In the genomic region with DNA sequence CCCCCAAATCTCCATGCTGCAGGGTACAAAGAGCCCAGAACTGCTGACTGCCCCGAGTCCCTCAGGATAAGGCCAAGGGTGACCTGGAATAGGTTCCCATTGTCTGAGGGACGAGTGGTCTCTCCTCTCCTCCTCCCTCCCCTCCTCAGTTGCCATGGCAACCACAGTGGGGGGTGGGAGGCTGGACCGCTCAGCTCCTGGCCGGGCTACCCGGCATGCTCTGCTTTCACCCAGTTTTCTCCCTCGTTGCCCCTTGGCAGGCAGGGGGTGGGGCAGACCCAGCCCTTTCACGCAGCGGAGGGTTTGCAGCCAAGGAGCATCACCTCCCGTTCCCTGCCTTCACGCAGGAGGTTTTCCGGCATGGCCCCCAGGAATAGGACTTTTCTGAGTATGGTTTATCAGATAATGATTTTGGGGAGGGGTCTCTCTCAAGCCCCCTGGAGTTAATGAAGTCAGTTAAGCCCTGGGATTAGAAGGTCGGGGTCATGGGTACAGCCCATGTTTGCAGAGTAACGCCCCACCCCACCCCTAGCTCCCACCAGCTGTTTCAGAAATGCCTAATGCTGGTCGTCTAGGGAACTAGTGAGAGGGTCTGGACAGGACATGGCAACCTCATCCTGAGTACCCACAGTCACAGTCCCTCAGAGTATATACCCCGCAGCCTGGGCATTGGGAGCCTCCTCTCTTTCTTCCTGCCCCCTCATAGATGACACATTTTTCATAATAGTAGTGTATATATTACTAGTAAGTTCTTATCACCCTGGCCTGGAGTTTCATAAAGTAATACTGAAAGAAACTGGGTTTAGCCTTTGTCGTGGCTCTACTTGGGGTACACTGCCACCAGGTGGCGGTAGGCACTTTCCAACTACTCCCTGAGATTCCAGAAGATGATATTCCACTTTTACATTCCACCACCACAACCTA, we compare ENCODE assay signal across 9 cellular contexts. TPM values are rescaled to one million over a fixed set of nuclear protein-coding genes. Genes with fewer than 3 reads are reported as not detected.
A peak's percentile ranks its signal among the peaks of the same experiment; 100 is the strongest.
DNase-seq lines count a peak whose midpoint lies in the region; ATAC-seq, FAIRE-seq and TF ChIP-seq lines count a peak whose summit lies in the region.
"Had no signal": no experiment of that assay in that cellular context is flagged by ENCODE, and none has a peak within 500 bp of the region (broad histone marks: within the 10 kb centered on the region; RNA-seq: fewer than 3 reads in every experiment).

No MANE protein-coding gene starts in this region.

- BruUV-seq in K562 (replicated peaks; lab: Mats Ljungman, UMichigan) = no TSS peak

- H3K36me3 ChIP-seq in BE2C = no peaks in the 10 kb centered on the region
- H3K36me3 ChIP-seq in K562 (ENCODE audit: control insufficient read depth, insufficient read depth, low read length) = no peaks in the 10 kb centered on the region
- no peaks in the 10 kb centered on the region for H3K36me3 ChIP-seq in kidney epithelial cell (ENCODE audit: control insufficient read depth, insufficient read depth, low read length)
- H3K36me3 ChIP-seq: neutrophil had no signal

- H2AFZ ChIP-seq in K562 (ENCODE audit: low read depth, low read length) = no peak overlapping the region

- ATAC-seq in K562 (peak; percentile 81), HG02588 (IDR thresholded peaks at IDR 0.05; ENCODE audit: unreplicated experiment) (no peak), GM21381 (IDR thresholded peaks at IDR 0.05; ENCODE audit: unreplicated experiment) (no peak)

- CTCF ChIA-PET in K562 (lab: Yijun Ruan, JAX; ENCODE audit: low intra/inter-chr PET ratio) = interaction anchor here (0.8 to 1.9 kb wide), 5 partner anchors 183 to 256 kb away, joined by 3 to 22 read pairs (median 4); no protein-coding TSS in a partner anchor

- no peak overlapping the region for H3K9ac ChIP-seq in K562 (ENCODE audit: insufficient read depth in 1 of 2, low read depth in 2 of 2, low read length in 2 of 2)

- H3K4me3 ChIP-seq in BE2C (ENCODE audit: low read depth, low read length) (no peak overlapping the region), K562 (no peak overlapping the region), kidney epithelial cell (ENCODE audit: low read depth, low read length) (no peak overlapping the region)

- H3K27ac ChIP-seq in K562 (ENCODE audit: extremely low read depth, low read depth, low read length) = no peak overlapping the region
- H3K27ac ChIP-seq: neutrophil had no signal

- FAIRE-seq in K562 (lab: Jason Lieb, UNC) = peak; percentile 65

- H3K9me3 ChIP-seq in BE2C (no peaks in the 10 kb centered on the region), K562 (replicated peaks; ENCODE audit: control insufficient read depth, insufficient read depth, low read depth, low read length) (no peaks in the 10 kb centered on the region; the same call in 1 of the 2 replicates)
- H3K9me3 ChIP-seq: neutrophil had no signal

- no peak for TF ChIP-seq POLR2A in K562 (conservative IDR thresholded peaks at IDR 0.05)

- POLR2A ChIA-PET in K562 (lab: Yijun Ruan, JAX) = interaction anchor here (1.5 kb wide), 1 partner anchor 17 kb away, joined by 3 read pairs; no protein-coding TSS in a partner anchor

- no peak for TF ChIP-seq EP300 in K562 (IDR thresholded peaks at IDR 0.05; ENCODE audit: low read length)

- in situ Hi-C loops in K562 (cut with MboI) = no loop called here

- WGBS in K562 (ENCODE audit: insufficient coverage, low coverage, missing lambda C conversion rate) = 6% methylated on average over 16 of the region's 17 CpGs

- H3K4me1 ChIP-seq in BE2C = no peaks in the 10 kb centered on the region
- H3K4me1 ChIP-seq in K562 (replicated peaks in 1 of 2; ENCODE audit: control insufficient read depth in 2 of 2, insufficient read depth in 2 of 2, low read length in 2 of 2) = peaks cover 0 to 9% of the 10 kb centered on the region in 2 experiments; a peak in 1 of 5 replicates

- H3K27me3 ChIP-seq in BE2C (no peaks in the 10 kb centered on the region), K562 (ENCODE audit: control insufficient read depth in 2 of 2, insufficient read depth in 2 of 2, low read length in 2 of 2) (peaks cover 8 to 47% of the 10 kb centered on the region in 2 experiments; a peak in 4 of 5 replicates), kidney epithelial cell (ENCODE audit: control insufficient read depth, insufficient read depth, low read length) (peaks cover 33% of the 10 kb centered on the region)

- no peaks in the 10 kb centered on the region for H3K9me1 ChIP-seq in K562 (ENCODE audit: control insufficient read depth, insufficient read depth, low read length)

- H4K20me1 ChIP-seq in K562 (replicated peaks; ENCODE audit: control insufficient read depth, insufficient read depth, low read length) = no peaks in the 10 kb centered on the region; the same call in none of the 2 replicates

- TF ChIP-seq CTCF in BE2C (IDR thresholded peaks at IDR 0.05; ENCODE audit: low read depth, low read length) = peak; percentile 75
- TF ChIP-seq CTCF in GM12874 (IDR thresholded peaks at IDR 0.05; ENCODE audit: insufficient read depth, low read depth, low read length) = peak; percentile 62
- TF ChIP-seq CTCF in K562 (IDR thresholded peaks at IDR 0.05 in 2 of 3, conservative IDR thresholded peaks at IDR 0.05 in 1 of 3; ENCODE audit: insufficient read depth in 2 of 3, low read depth in 1 of 3, low read length in 3 of 3) = peak; percentile 68 to 81 (median 72)
- TF ChIP-seq CTCF in kidney epithelial cell (IDR thresholded peaks at IDR 0.05; ENCODE audit: insufficient read depth, low read length, poor library complexity, severe bottlenecking) = peak; percentile 78

- intact Hi-C loops in K562 (cut with micrococcal nuclease) = loop anchor here (1.0 kb wide), 2 partner anchors 189 to 257 kb away; no protein-coding TSS in a partner anchor

- TF ChIP-seq RAD21 in K562 (CRISPR knock-in tag; conservative IDR thresholded peaks at IDR 0.05 in 1 of 2, IDR thresholded peaks at IDR 0.05 in 1 of 2) = peak; percentile 57 to 84

- no peak overlapping the region for H3K4me2 ChIP-seq in K562 (ENCODE audit: insufficient read depth, low read length)

- DNase-seq in BE2C (peak; percentile 56), NCI-H2227 (lab: John Stamatoyannopoulos, UW; ENCODE audit: unreplicated experiment) (peak; percentile 97), K562 (ENCODE audit: extremely low read depth in 1 of 4, low spot score in 3 of 4) (peak; percentile 57 to 70 (median 66)), kidney epithelial cell (ENCODE audit: low read depth) (peak; percentile 21)
- peak; percentile 60 for DNase-seq in stimulated activated CD8-positive, alpha-beta memory T cell treated with anti-CD3 and anti-CD28 coated beads, Interleukin-4, amount 100 ng/mL, for 48 hours

- no peaks in the 10 kb centered on the region for H3K79me2 ChIP-seq in K562 (ENCODE audit: control insufficient read depth, insufficient read depth, low read length)

RNA-seq across cellular contexts. Expression of a gene that starts 20.7 kb away (rescaled TPM):
- polyA plus RNA-seq in BE2C (2012; ENCODE audit: insufficient read depth, insufficient read length, low read depth) = not detected
- not detected in 2 replicates for total RNA-seq in K562 (2011; cell fraction: chromatin; rRNA removed; ENCODE audit: low replicate concordance)
- total RNA-seq in K562 (2011; cell fraction: nucleolus; rRNA removed) = not detected in 2 replicates
- total RNA-seq in K562 (2011; cell fraction: nucleoplasm; rRNA removed) = not detected in 2 replicates
- total RNA-seq in K562 (2014; rRNA removed) = not detected in 2 replicates
- not detected in 2 replicates for total RNA-seq in K562 (2014; rRNA removed; fragmentation: Illumina TruSeq; extraction: Trizol)
- not detected in 2 replicates for total RNA-seq in K562 (2015; rRNA removed; fragmentation: Illumina TruSeq; extraction: Trizol)
- total RNA-seq in K562 (2021) = 0.51 and 0.55 TPM in 2 replicates
- polyA plus RNA-seq in K562 (2011; rRNA removed) = not detected in 2 replicates
- not detected in 2 replicates for polyA plus RNA-seq in K562 (2011; cell fraction: cytosol; rRNA removed)
- polyA plus RNA-seq in K562 (2011; cell fraction: nucleus; rRNA removed) = not detected in 2 replicates
- polyA plus RNA-seq in K562 (2012) = not detected in 2 replicates
- not detected in 2 replicates for polyA plus RNA-seq in K562 (2014; fragmentation: Illumina TruSeq; extraction: Trizol)
- not detected for polyA plus RNA-seq in K562 (2014; fragmentation: Nextera tagmentation; extraction: Ambion mirVana)
- polyA plus RNA-seq in K562 (2014; rRNA removed) = not detected in 2 replicates
- polyA minus RNA-seq in K562 (2011; rRNA and poly(A)+ RNA removed) = not detected in 2 replicates
- not detected in 2 replicates for polyA minus RNA-seq in K562 (2011; cell fraction: cytosol; rRNA and poly(A)+ RNA removed)
- polyA minus RNA-seq in K562 (2011; cell fraction: nucleus; rRNA and poly(A)+ RNA removed) = not detected in 2 replicates
- total RNA-seq in kidney epithelial cell = 2.8 and 4.6 TPM in 2 replicates

RNA-seq across cellular contexts. Expression of a gene that starts 30.3 kb away (rescaled TPM):
- not detected for polyA plus RNA-seq in BE2C (2012; ENCODE audit: insufficient read depth, insufficient read length, low read depth)
- not detected in 2 replicates for total RNA-seq in K562 (2011; cell fraction: chromatin; rRNA removed; ENCODE audit: low replicate concordance)
- total RNA-seq in K562 (2011; cell fraction: nucleolus; rRNA removed) = not detected in 2 replicates
- not detected in 2 replicates for total RNA-seq in K562 (2011; cell fraction: nucleoplasm; rRNA removed)
- total RNA-seq in K562 (2014; rRNA removed) (not detected in 2 replicates), K562 (2014; rRNA removed; fragmentation: Illumina TruSeq; extraction: Trizol) (not detected in 2 replicates), K562 (2015; rRNA removed; fragmentation: Illumina TruSeq; extraction: Trizol) (not detected in 2 replicates), K562 (2021) (0.47 and 0.69 TPM in 2 replicates), kidney epithelial cell (0.58 and 2.0 TPM in 2 replicates)
- polyA plus RNA-seq in K562 (2011; rRNA removed) (not detected in 2 replicates), K562 (2014; fragmentation: Illumina TruSeq; extraction: Trizol) (not detected in 2 replicates), K562 (2014; fragmentation: Nextera tagmentation; extraction: Ambion mirVana) (not detected), K562 (2014; rRNA removed) (not detected in 2 replicates)
- polyA plus RNA-seq in K562 (2011; cell fraction: cytosol; rRNA removed) = not detected in 2 replicates
- polyA plus RNA-seq in K562 (2011; cell fraction: nucleus; rRNA removed) = not detected in 2 replicates
- polyA plus RNA-seq in K562 (2012) = not detected in 2 replicates
- polyA minus RNA-seq in K562 (2011; rRNA and poly(A)+ RNA removed) = not detected in 2 replicates
- polyA minus RNA-seq in K562 (2011; cell fraction: cytosol; rRNA and poly(A)+ RNA removed) = not detected in 2 replicates
- polyA minus RNA-seq in K562 (2011; cell fraction: nucleus; rRNA and poly(A)+ RNA removed) = not detected in 2 replicates

RNA-seq across cellular contexts. Expression of a gene that starts 36.9 kb away (rescaled TPM):
- 4.6 TPM for polyA plus RNA-seq in BE2C (2012; ENCODE audit: insufficient read depth, insufficient read length, low read depth)
- total RNA-seq in K562 (2011; cell fraction: chromatin; rRNA removed; ENCODE audit: low replicate concordance) = 0.23 TPM in 1 of 2 replicates, not detected in the other
- total RNA-seq in K562 (2011; cell fraction: nucleolus; rRNA removed) = not detected in 2 replicates
- total RNA-seq in K562 (2011; cell fraction: nucleoplasm; rRNA removed) = not detected in 2 replicates
- total RNA-seq in K562 (2014; rRNA removed) (not detected in 2 replicates), K562 (2014; rRNA removed; fragmentation: Illumina TruSeq; extraction: Trizol) (not detected in 2 replicates), K562 (2015; rRNA removed; fragmentation: Illumina TruSeq; extraction: Trizol) (not detected in 2 replicates), K562 (2021) (not detected in 2 replicates), kidney epithelial cell (111 and 143 TPM in 2 replicates)
- polyA plus RNA-seq in K562 (2011; rRNA removed) (0.05 TPM in 1 of 2 replicates, not detected in the other), K562 (2014; fragmentation: Illumina TruSeq; extraction: Trizol) (not detected in 2 replicates), K562 (2014; fragmentation: Nextera tagmentation; extraction: Ambion mirVana) (not detected), K562 (2014; rRNA removed) (not detected in 2 replicates)
- 0.03 TPM in 1 of 2 replicates, not detected in the other for polyA plus RNA-seq in K562 (2011; cell fraction: cytosol; rRNA removed)
- not detected in 2 replicates for polyA plus RNA-seq in K562 (2011; cell fraction: nucleus; rRNA removed)
- 0.03 and 0.18 TPM in 2 replicates for polyA plus RNA-seq in K562 (2012)
- polyA minus RNA-seq in K562 (2011; rRNA and poly(A)+ RNA removed) = not detected in 2 replicates
- not detected in 2 replicates for polyA minus RNA-seq in K562 (2011; cell fraction: cytosol; rRNA and poly(A)+ RNA removed)
- not detected in 2 replicates for polyA minus RNA-seq in K562 (2011; cell fraction: nucleus; rRNA and poly(A)+ RNA removed)

RNA-seq across cellular contexts. Expression of a gene that starts 37.3 kb away (rescaled TPM):
- polyA plus RNA-seq in BE2C (2012; ENCODE audit: insufficient read depth, insufficient read length, low read depth) = not detected
- total RNA-seq in K562 (2011; cell fraction: chromatin; rRNA removed; ENCODE audit: low replicate concordance) = not detected in 2 replicates
- not detected in 2 replicates for total RNA-seq in K562 (2011; cell fraction: nucleolus; rRNA removed)
- not detected in 2 replicates for total RNA-seq in K562 (2011; cell fraction: nucleoplasm; rRNA removed)
- total RNA-seq in K562 (2014; rRNA removed) (not detected in 2 replicates), K562 (2014; rRNA removed; fragmentation: Illumina TruSeq; extraction: Trizol) (not detected in 2 replicates), K562 (2015; rRNA removed; fragmentation: Illumina TruSeq; extraction: Trizol) (not detected in 2 replicates), K562 (2021) (0.71 and 0.94 TPM in 2 replicates), kidney epithelial cell (0.82 and 2.2 TPM in 2 replicates)
- polyA plus RNA-seq in K562 (2011; rRNA removed) (not detected in 2 replicates), K562 (2014; fragmentation: Illumina TruSeq; extraction: Trizol) (not detected in 2 replicates), K562 (2014; fragmentation: Nextera tagmentation; extraction: Ambion mirVana) (not detected), K562 (2014; rRNA removed) (not detected in 2 replicates)
- not detected in 2 replicates for polyA plus RNA-seq in K562 (2011; cell fraction: cytosol; rRNA removed)
- polyA plus RNA-seq in K562 (2011; cell fraction: nucleus; rRNA removed) = not detected in 2 replicates
- polyA plus RNA-seq in K562 (2012) = not detected in 2 replicates
- not detected in 2 replicates for polyA minus RNA-seq in K562 (2011; rRNA and poly(A)+ RNA removed)
- not detected in 2 replicates for polyA minus RNA-seq in K562 (2011; cell fraction: cytosol; rRNA and poly(A)+ RNA removed)
- polyA minus RNA-seq in K562 (2011; cell fraction: nucleus; rRNA and poly(A)+ RNA removed) = not detected in 2 replicates

Comparison
In these comparisons a context has a peak if more than half of its experiments do, and no peak if none do; other contexts are left out.
1. DNase-seq: peak in every context shown above with its lines; median percentile 97 in NCI-H2227; 66 in K562; 60 in stimulated activated CD8-positive, alpha-beta memory T cell treated with anti-CD3 and anti-CD28 coated beads, Interleukin-4, amount 100 ng/mL, for 48 hours; 56 in BE2C; 21 in kidney epithelial cell.
2. RNA of a gene that starts 36.9 kb away (total RNA-seq): 111 to 143 TPM in kidney epithelial cell; 0.23 TPM in K562; every median in the first group is over 10 times any median in the second.
3. Peak in every context shown above with its lines, with median percentiles within 50 percentile points of each other: CTCF ChIP-seq.